16 cellular contexts compared by ENCODE assay signal in genomic region chr7:117019287-117019686, GRCh38.
DNase-seq lines count a peak whose midpoint lies in the region; TF ChIP-seq lines count a peak whose summit lies in the region.
"Had no signal": no experiment of that assay in that cellular context is flagged by ENCODE, and none has a peak within 500 bp of the region (broad histone marks: within the 10 kb centered on the region; RNA-seq: fewer than 3 reads in every experiment).

No MANE protein-coding gene starts in this region.

- H3K36me3 ChIP-seq in mammary epithelial cell (ENCODE audit: insufficient read depth, low read length): no peaks in the 10 kb centered on the region
- H3K36me3 ChIP-seq in breast epithelium: no peaks in the 10 kb centered on the region
- no peaks in the 10 kb centered on the region for H3K36me3 ChIP-seq in brain microvascular endothelial cell (replicated peaks)
- no peaks in the 10 kb centered on the region for H3K36me3 ChIP-seq in hepatocyte (replicated peaks; ENCODE audit: insufficient read depth, low read depth)
- H3K36me3 ChIP-seq in tibial artery: no peaks in the 10 kb centered on the region
- H3K36me3 ChIP-seq: BLaER1 had no signal

- peak overlapping the region; percentile 81 for H3K4me2 ChIP-seq in mammary epithelial cell (ENCODE audit: insufficient read depth, low read depth, low read length)
- peak overlapping the region; percentile 75 for H3K4me2 ChIP-seq in hepatocyte
- H3K4me2 ChIP-seq: BLaER1 had no signal

- WGBS in mammary epithelial cell (ENCODE audit: low coverage, missing lambda C conversion rate): 53% methylated on average over 2 of the region's 2 CpGs
- 84% methylated on average over 2 of the region's 2 CpGs for WGBS in hepatocyte (ENCODE audit: low lambda C conversion rate, missing lambda C conversion rate)

- no peak for TF ChIP-seq POLR2A in breast epithelium (IDR thresholded peaks at IDR 0.05)

- DNase-seq in mammary epithelial cell (peak; percentile 69), breast epithelium (ENCODE audit: low spot score in 2 of 2) (no peak), brain microvascular endothelial cell (no peak), hepatocyte (ENCODE audit: low spot score) (no peak), tibial artery (no peak), DMS153 treated with DMSO at 0.1 percent for 48 hours (lab: John Stamatoyannopoulos, UW; ENCODE audit: unreplicated experiment) (no peak), activated gamma-delta T cell treated with Interleukin-2 at 50 U/mL for 16 hours (no peak), NCI-H187 treated with DMSO at 0.1 percent for 48 hours (lab: John Stamatoyannopoulos, UW) (no peak)
- DNase-seq: activated CD4-positive, alpha-beta T cell treated with anti-CD3 and anti-CD28 coated beads for 1 hour; activated naive CD4-positive, alpha-beta T cell treated with anti-CD3 and anti-CD28 coated beads, Interleukin-2, amount 10 ng/mL, durations not matched to agents 7 days and 5 days; activated T-cell treated with anti-CD3 and anti-CD28 coated beads, Interleukin-2, amount 50 U/mL, for 4 hours; effector CD4-positive, alpha-beta T cell; naive thymus-derived CD8-positive, alpha-beta T cell; SW 1271 had no signal

- H3K27me3 ChIP-seq in mammary epithelial cell (ENCODE audit: insufficient read depth, low read length): no peaks in the 10 kb centered on the region
- no peaks in the 10 kb centered on the region for H3K27me3 ChIP-seq in breast epithelium
- H3K27me3 ChIP-seq in brain microvascular endothelial cell (replicated peaks): no peaks in the 10 kb centered on the region
- no peaks in the 10 kb centered on the region for H3K27me3 ChIP-seq in hepatocyte
- H3K27me3 ChIP-seq in tibial artery: no peaks in the 10 kb centered on the region
- H3K27me3 ChIP-seq: BLaER1 had no signal

- in situ Hi-C loops in mammary epithelial cell (cut with MboI; ENCODE audit: low sequenced_read_pairs in 2 of 2) (no loop called here), brain microvascular endothelial cell (cut with HindIII; ENCODE audit: low pct_ligation_motif_present, low sequenced_read_pairs) (no loop called here)

- no TSS peak for BruUV-seq in mammary epithelial cell (replicated peaks; lab: Mats Ljungman, UMichigan)

- H3K27ac ChIP-seq in mammary epithelial cell (ENCODE audit: insufficient read depth, low read depth, low read length) (peak overlapping the region; percentile 92), breast epithelium (no peak overlapping the region), brain microvascular endothelial cell (peak overlapping the region; percentile 95), hepatocyte (peak overlapping the region; percentile 86), tibial artery (peak overlapping the region; percentile 77 to 83)
- H3K27ac ChIP-seq: BLaER1 had no signal

- H3K4me1 ChIP-seq in mammary epithelial cell (ENCODE audit: insufficient read depth, low read length): peaks cover 45% of the 10 kb centered on the region
- H3K4me1 ChIP-seq in breast epithelium: no peaks in the 10 kb centered on the region
- H3K4me1 ChIP-seq in hepatocyte (ENCODE audit: insufficient read depth): peaks cover 9% of the 10 kb centered on the region
- H3K4me1 ChIP-seq in tibial artery: peaks cover 0 to 71% (median 16%) of the 10 kb centered on the region in 4 donors

- intact Hi-C loops in mammary epithelial cell (cut with micrococcal nuclease): no loop called here
- intact Hi-C loops in breast epithelium (cut with DNase I; ENCODE audit: low total_unique reads): no loop called here
- intact Hi-C loops in tibial artery (cut with DNase I; ENCODE audit: low total_unique reads): no loop called here

- H3K9me3 ChIP-seq in mammary epithelial cell (replicated peaks; ENCODE audit: insufficient read depth, low read length) (no peaks in the 10 kb centered on the region), breast epithelium (no peaks in the 10 kb centered on the region), hepatocyte (ENCODE audit: low read depth) (no peaks in the 10 kb centered on the region), tibial artery (no peaks in the 10 kb centered on the region)
- H3K9me3 ChIP-seq: BLaER1, Caco-2 had no signal

- H3K79me2 ChIP-seq in mammary epithelial cell (ENCODE audit: insufficient read depth, low read length) (peaks cover 47% of the 10 kb centered on the region), hepatocyte (peaks cover 76% of the 10 kb centered on the region)

- H3K4me3 ChIP-seq in mammary epithelial cell (replicated peaks in 1 of 3; ENCODE audit: insufficient read depth in 1 of 3, low read depth in 2 of 3, low read length in 3 of 3): peak overlapping the region in 1 of 3 experiments; percentile 26
- H3K4me3 ChIP-seq in breast epithelium: no peak overlapping the region
- H3K4me3 ChIP-seq in brain microvascular endothelial cell (ENCODE audit: low read depth, low read length): no peak overlapping the region
- H3K4me3 ChIP-seq in hepatocyte: no peak overlapping the region
- no peak overlapping the region for H3K4me3 ChIP-seq in tibial artery
- H3K4me3 ChIP-seq: BLaER1 had no signal

- TF ChIP-seq CTCF in mammary epithelial cell (conservative IDR thresholded peaks at IDR 0.05 in 1 of 2, IDR thresholded peaks at IDR 0.05 in 1 of 2; ENCODE audit: extremely low read depth in 1 of 2, insufficient read depth in 1 of 2, low read depth in 1 of 2, low read length in 2 of 2): no peak
- no peak for TF ChIP-seq CTCF in breast epithelium (IDR thresholded peaks at IDR 0.05)
- no peak for TF ChIP-seq CTCF in brain microvascular endothelial cell (IDR thresholded peaks at IDR 0.05; ENCODE audit: low read depth, low read length, missing control alignments)
- no peak for TF ChIP-seq CTCF in hepatocyte (IDR thresholded peaks at IDR 0.05; ENCODE audit: poor library complexity)
- no peak for TF ChIP-seq CTCF in tibial artery (IDR thresholded peaks at IDR 0.05)

- H4K20me1 ChIP-seq in mammary epithelial cell (ENCODE audit: insufficient read depth, low read length): no peaks in the 10 kb centered on the region
- H4K20me1 ChIP-seq in hepatocyte (ENCODE audit: insufficient read depth, poor library complexity, severe bottlenecking): no peaks in the 10 kb centered on the region

- dilution Hi-C loops in mammary epithelial cell (cut with HindIII; ENCODE audit: low sequenced_read_pairs): no loop called here

- CTCF ChIA-PET in mammary epithelial cell (lab: Charles Lee; ENCODE audit: low non-redundant PET): no interaction called here

- H3K9me2 ChIP-seq in hepatocyte (replicated peaks; ENCODE audit: insufficient read depth): no peaks in the 10 kb centered on the region

- H3K9ac ChIP-seq in mammary epithelial cell (ENCODE audit: insufficient read depth, low read length): peak overlapping the region; percentile 83
- H3K9ac ChIP-seq: BLaER1 had no signal

- no peak overlapping the region for H2AFZ ChIP-seq in mammary epithelial cell (ENCODE audit: low read depth, low read length)
- H2AFZ ChIP-seq in hepatocyte: no peak overlapping the region

Comparison
In these comparisons a context has a peak if more than half of its experiments do, and no peak if none do; other contexts are left out.
1. H3K27ac ChIP-seq: peak in mammary epithelial cell (single experiment), brain microvascular endothelial cell (single experiment), hepatocyte (single experiment) and tibial artery (2 of 2); none in breast epithelium (0 of 2).